23 cellular contexts compared by ENCODE assay signal in the genomic region with DNA sequence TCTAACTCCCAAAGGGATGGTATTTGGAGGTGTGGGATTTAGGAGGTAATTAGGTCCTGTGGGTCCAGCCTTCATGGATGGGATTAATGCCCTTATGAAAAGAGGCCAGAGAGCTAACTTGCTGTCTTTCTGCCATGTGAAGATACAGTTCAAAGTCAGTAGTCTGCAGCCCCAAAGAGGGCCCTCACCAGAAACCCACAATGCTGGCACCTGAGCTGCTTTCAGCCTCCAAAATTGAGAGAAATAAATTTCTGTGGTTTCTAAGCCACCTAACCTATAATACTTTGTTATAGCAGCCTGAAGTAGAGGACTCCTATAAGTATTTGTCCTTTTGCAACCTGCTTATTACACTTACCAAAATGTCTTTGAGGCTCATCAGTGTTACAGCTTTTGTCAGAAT. TPM values are rescaled to one million over a fixed set of nuclear protein-coding genes. Genes with fewer than 3 reads are reported as not detected.
DNase-seq lines count a peak whose midpoint lies in the region; ATAC-seq and TF ChIP-seq lines count a peak whose summit lies in the region.
"Had no signal": no experiment of that assay in that cellular context is flagged by ENCODE, and none has a peak within 500 bp of the region (broad histone marks: within the 10 kb centered on the region; RNA-seq: fewer than 3 reads in every experiment).

No MANE protein-coding gene starts in this region.

- H3K27ac Mint-ChIP-seq in activated CD4-positive, alpha-beta T cell treated with anti-CD3 and anti-CD28 coated beads, Interleukin-2, amount 10 ng/mL, durations not matched to agents 7 days and 5 days, result peak overlapping the region; percentile 82
- H3K27ac Mint-ChIP-seq in CD8-positive, alpha-beta memory T cell, result peak overlapping the region; percentile 77 to 95 (median 91)
- H3K27ac Mint-ChIP-seq in activated CD8-positive, alpha-beta T cell treated with anti-CD3 and anti-CD28 coated beads, Interleukin-2, amount 10 ng/mL, durations not matched to agents 7 days and 5 days, result peak overlapping the region; percentile 88
- peak overlapping the region; percentile 86 for H3K27ac Mint-ChIP-seq in natural killer cell treated with Interleukin-12 subunit alpha and Interleukin-12 subunit beta and Interleukin-15 and Interleukin-18, amount 100 ng/mL, for 72 hours

- H3K4me2 ChIP-seq in smooth muscle cell, result no peak overlapping the region
- H3K4me2 ChIP-seq: A549, SK-N-SH had no signal

- no peaks in the 10 kb centered on the region for H3K9me3 ChIP-seq in CD8-positive, alpha-beta memory T cell (ENCODE audit: low read length)
- H3K9me3 ChIP-seq in BE2C (no peaks in the 10 kb centered on the region), smooth muscle cell (replicated peaks; ENCODE audit: low read depth) (no peaks in the 10 kb centered on the region)
- H3K9me3 ChIP-seq: A549, adrenal gland, breast epithelium, left ventricle myocardium inferior, neutrophil, SK-N-SH had no signal

- H3K4me3 Mint-ChIP-seq in activated CD4-positive, alpha-beta T cell treated with anti-CD3 and anti-CD28 coated beads, Interleukin-2, amount 10 ng/mL, durations not matched to agents 7 days and 5 days, result peak overlapping the region; percentile 47
- H3K4me3 Mint-ChIP-seq in CD8-positive, alpha-beta memory T cell, result peak overlapping the region; percentile 35 to 87 (median 70)
- peak overlapping the region; percentile 52 for H3K4me3 Mint-ChIP-seq in activated CD8-positive, alpha-beta T cell treated with anti-CD3 and anti-CD28 coated beads, Interleukin-2, amount 10 ng/mL, durations not matched to agents 7 days and 5 days
- peak overlapping the region; percentile 65 for H3K4me3 Mint-ChIP-seq in natural killer cell treated with Interleukin-12 subunit alpha and Interleukin-12 subunit beta and Interleukin-15 and Interleukin-18, amount 100 ng/mL, for 72 hours

- H4K20me1 ChIP-seq in smooth muscle cell (ENCODE audit: low read depth), result no peaks in the 10 kb centered on the region

- peaks cover 78% of the 10 kb centered on the region for H3K4me1 Mint-ChIP-seq in activated CD4-positive, alpha-beta T cell treated with anti-CD3 and anti-CD28 coated beads, Interleukin-2, amount 10 ng/mL, durations not matched to agents 7 days and 5 days
- peaks cover 75 to 94% (median 92%) of the 10 kb centered on the region in 3 donors for H3K4me1 Mint-ChIP-seq in CD8-positive, alpha-beta memory T cell
- H3K4me1 Mint-ChIP-seq in activated CD8-positive, alpha-beta T cell treated with anti-CD3 and anti-CD28 coated beads, Interleukin-2, amount 10 ng/mL, durations not matched to agents 7 days and 5 days (ENCODE audit: low read depth), result peaks cover 79% of the 10 kb centered on the region
- peaks cover 47 to 61% of the 10 kb centered on the region in 2 donors for H3K4me1 Mint-ChIP-seq in natural killer cell treated with Interleukin-12 subunit alpha and Interleukin-12 subunit beta and Interleukin-15 and Interleukin-18, amount 100 ng/mL, for 72 hours (ENCODE audit: low read depth in 2 of 2)

- no peak overlapping the region for H3K4me3 ChIP-seq in CD8-positive, alpha-beta memory T cell (ENCODE audit: low read length)
- H3K4me3 ChIP-seq in BE2C (ENCODE audit: low read depth, low read length) (no peak overlapping the region), smooth muscle cell (no peak overlapping the region)
- H3K4me3 ChIP-seq: A549, adrenal gland, breast epithelium, heart right ventricle, left ventricle myocardium inferior had no signal

- peak; percentile 24 for ATAC-seq in activated CD8-positive, alpha-beta T cell treated with anti-CD3 and anti-CD28 coated beads, Interleukin-2, amount 10 ng/mL, durations not matched to agents 7 days and 5 days
- no peak for ATAC-seq in natural killer cell treated with Interleukin-12 subunit alpha and Interleukin-12 subunit beta and Interleukin-15 and Interleukin-18, amount 100 ng/mL, for 72 hours
- ATAC-seq: A549, heart right ventricle had no signal

- H3K9me3 Mint-ChIP-seq in activated CD4-positive, alpha-beta T cell treated with anti-CD3 and anti-CD28 coated beads, Interleukin-2, amount 10 ng/mL, durations not matched to agents 7 days and 5 days, result peaks cover 7% of the 10 kb centered on the region
- no peaks in the 10 kb centered on the region for H3K9me3 Mint-ChIP-seq in CD8-positive, alpha-beta memory T cell
- no peaks in the 10 kb centered on the region for H3K9me3 Mint-ChIP-seq in activated CD8-positive, alpha-beta T cell treated with anti-CD3 and anti-CD28 coated beads, Interleukin-2, amount 10 ng/mL, durations not matched to agents 7 days and 5 days (ENCODE audit: insufficient read depth)
- H3K9me3 Mint-ChIP-seq in natural killer cell treated with Interleukin-12 subunit alpha and Interleukin-12 subunit beta and Interleukin-15 and Interleukin-18, amount 100 ng/mL, for 72 hours, result peaks cover 2% of the 10 kb centered on the region

- H2AFZ ChIP-seq in smooth muscle cell (ENCODE audit: low read depth), result no peak overlapping the region

- no peaks in the 10 kb centered on the region for H3K79me2 ChIP-seq in smooth muscle cell (ENCODE audit: low read depth)

- TF ChIP-seq CTCF in BE2C (IDR thresholded peaks at IDR 0.05; ENCODE audit: low read depth, low read length) (no peak), smooth muscle cell (IDR thresholded peaks at IDR 0.05; ENCODE audit: borderline replicate concordance, insufficient read depth, poor library complexity, severe bottlenecking) (no peak)

- DNase-seq in activated CD4-positive, alpha-beta T cell treated with anti-CD3 and anti-CD28 coated beads, Interleukin-2, amount 10 ng/mL, durations not matched to agents 7 days and 5 days, result peak; percentile 44
- DNase-seq in activated CD4-positive, alpha-beta T cell treated with anti-CD3 and anti-CD28 coated beads for 1 hour, result no peak
- peak in 3 of 5 donors; percentile 47 to 63 (median 62) for DNase-seq in CD8-positive, alpha-beta memory T cell
- peak; percentile 57 for DNase-seq in activated CD8-positive, alpha-beta T cell treated with anti-CD3 and anti-CD28 coated beads, Interleukin-2, amount 10 ng/mL, durations not matched to agents 7 days and 5 days
- no peak for DNase-seq in natural killer cell treated with Interleukin-12 subunit alpha and Interleukin-12 subunit beta and Interleukin-15 and Interleukin-18, amount 100 ng/mL, for 72 hours (ENCODE audit: low spot score)
- DNase-seq in BE2C (no peak), NCI-H2171 treated with DMSO at 0.1 percent for 48 hours (lab: John Stamatoyannopoulos, UW) (no peak), smooth muscle cell (lab: John Stamatoyannopoulos, UW; ENCODE audit: unreplicated experiment) (no peak)
- DNase-seq: activated CD8-positive, alpha-beta memory T cell treated with anti-CD3 and anti-CD28 coated beads, Interleukin-2, amount 50 U/mL, for 4 hours; adrenal gland; cortex of kidney; GDM1; heart right ventricle; left ventricle myocardium inferior; NCI-H510A; RPMI8226; SK-N-SH; small intestine; stimulated activated CD4-positive, alpha-beta T cell treated with anti-CD3 and anti-CD28 coated beads, Interleukin-4, amount 100 ng/mL, for 24 hours had no signal

- H3K9ac ChIP-seq in smooth muscle cell (ENCODE audit: low read depth), result no peak overlapping the region
- H3K9ac ChIP-seq: SK-N-SH had no signal

- no peaks in the 10 kb centered on the region for H3K27me3 ChIP-seq in CD8-positive, alpha-beta memory T cell (ENCODE audit: insufficient read depth, low read length, poor library complexity, severe bottlenecking)
- H3K27me3 ChIP-seq in BE2C (no peaks in the 10 kb centered on the region), smooth muscle cell (ENCODE audit: low read depth) (no peaks in the 10 kb centered on the region)
- H3K27me3 ChIP-seq: adrenal gland, breast epithelium, heart right ventricle, neutrophil had no signal

- CTCF ChIA-PET in activated CD4-positive, alpha-beta T cell treated with anti-CD3 and anti-CD28 coated beads, Interleukin-2, amount 10 ng/mL, durations not matched to agents 7 days and 5 days (lab: Charles Lee), result no interaction called here
- CTCF ChIA-PET in CD8-positive, alpha-beta memory T cell (lab: Charles Lee), result interaction anchor here (0.7 to 12.9 kb wide), 3 partner anchors 15 to 230 kb away, joined by 3 to 160 read pairs (median 3); a partner anchor contains a TSS
- CTCF ChIA-PET in activated CD8-positive, alpha-beta T cell treated with anti-CD3 and anti-CD28 coated beads, Interleukin-2, amount 10 ng/mL, durations not matched to agents 7 days and 5 days (lab: Charles Lee), result interaction anchor here (0.7 to 8.2 kb wide), 5 partner anchors 9 to 121 kb away, joined by 3 to 111 read pairs (median 5); a partner anchor contains a TSS

- no peaks in the 10 kb centered on the region for H3F3A ChIP-seq in smooth muscle cell (ENCODE audit: low read depth)

- peaks cover 8% of the 10 kb centered on the region for H3K36me3 ChIP-seq in CD8-positive, alpha-beta memory T cell (ENCODE audit: insufficient read depth, low read length)
- H3K36me3 ChIP-seq in BE2C (peaks cover 34% of the 10 kb centered on the region), smooth muscle cell (ENCODE audit: low read depth) (peaks cover 4% of the 10 kb centered on the region)

- H3K27ac ChIP-seq in CD8-positive, alpha-beta memory T cell (ENCODE audit: low read depth, low read length), result no peak overlapping the region
- no peak overlapping the region for H3K27ac ChIP-seq in smooth muscle cell (ENCODE audit: low read depth)
- H3K27ac ChIP-seq: A549, adrenal gland, breast epithelium, C4-2B, left ventricle myocardium inferior, neutrophil had no signal

- no peaks in the 10 kb centered on the region for H3K27me3 Mint-ChIP-seq in activated CD4-positive, alpha-beta T cell treated with anti-CD3 and anti-CD28 coated beads, Interleukin-2, amount 10 ng/mL, durations not matched to agents 7 days and 5 days
- no peaks in the 10 kb centered on the region for H3K27me3 Mint-ChIP-seq in CD8-positive, alpha-beta memory T cell
- no peaks in the 10 kb centered on the region for H3K27me3 Mint-ChIP-seq in activated CD8-positive, alpha-beta T cell treated with anti-CD3 and anti-CD28 coated beads, Interleukin-2, amount 10 ng/mL, durations not matched to agents 7 days and 5 days (ENCODE audit: low read depth)
- H3K27me3 Mint-ChIP-seq in natural killer cell treated with Interleukin-12 subunit alpha and Interleukin-12 subunit beta and Interleukin-15 and Interleukin-18, amount 100 ng/mL, for 72 hours, result no peaks in the 10 kb centered on the region

- peaks cover 94% of the 10 kb centered on the region for H3K4me1 ChIP-seq in CD8-positive, alpha-beta memory T cell (ENCODE audit: insufficient read depth, low read length)
- no peaks in the 10 kb centered on the region for H3K4me1 ChIP-seq in BE2C
- H3K4me1 ChIP-seq in smooth muscle cell (ENCODE audit: low read depth), result no peaks in the 10 kb centered on the region
- H3K4me1 ChIP-seq: A549, breast epithelium had no signal

- H3K36me3 Mint-ChIP-seq in activated CD4-positive, alpha-beta T cell treated with anti-CD3 and anti-CD28 coated beads, Interleukin-2, amount 10 ng/mL, durations not matched to agents 7 days and 5 days (ENCODE audit: low read depth), result peaks cover 77% of the 10 kb centered on the region
- peaks cover 17 to 52% (median 21%) of the 10 kb centered on the region in 3 donors for H3K36me3 Mint-ChIP-seq in CD8-positive, alpha-beta memory T cell
- H3K36me3 Mint-ChIP-seq in activated CD8-positive, alpha-beta T cell treated with anti-CD3 and anti-CD28 coated beads, Interleukin-2, amount 10 ng/mL, durations not matched to agents 7 days and 5 days (ENCODE audit: low read depth), result peaks cover 76% of the 10 kb centered on the region
- peaks cover 18% of the 10 kb centered on the region for H3K36me3 Mint-ChIP-seq in natural killer cell treated with Interleukin-12 subunit alpha and Interleukin-12 subunit beta and Interleukin-15 and Interleukin-18, amount 100 ng/mL, for 72 hours

- POLR2A ChIA-PET in activated CD4-positive, alpha-beta T cell treated with anti-CD3 and anti-CD28 coated beads, Interleukin-2, amount 10 ng/mL, durations not matched to agents 7 days and 5 days (lab: Charles Lee), result no interaction called here
- POLR2A ChIA-PET in CD8-positive, alpha-beta memory T cell (lab: Charles Lee), result interaction anchor here (0.8 to 7.3 kb wide), 6 partner anchors 11 to 40 kb away, joined by 3 to 163 read pairs (median 3); a partner anchor contains a TSS
- POLR2A ChIA-PET in activated CD8-positive, alpha-beta T cell treated with anti-CD3 and anti-CD28 coated beads, Interleukin-2, amount 10 ng/mL, durations not matched to agents 7 days and 5 days (lab: Charles Lee), result interaction anchor here (1.0 to 8.7 kb wide), 2 partner anchors 14 to 20 kb away, joined by 4 to 375 read pairs; a partner anchor contains a TSS

RNA-seq across cellular contexts. Expression of a gene that starts 16.2 kb away (rescaled TPM):
- 100 to 1,000 TPM; 227 to 242 TPM for total RNA-seq in activated CD4-positive, alpha-beta T cell treated with anti-CD3 and anti-CD28 coated beads, Interleukin-2, amount 10 ng/mL, durations not matched to agents 7 days and 5 days
- 10 to 100 TPM; 76.0 to 77.1 TPM for total RNA-seq in CD8-positive, alpha-beta memory T cell
- polyA plus RNA-seq in CD8-positive, alpha-beta memory T cell, result 87.1 TPM
- total RNA-seq in activated CD8-positive, alpha-beta T cell treated with anti-CD3 and anti-CD28 coated beads, Interleukin-2, amount 10 ng/mL, durations not matched to agents 7 days and 5 days, result 100 to 1,000 TPM; 206 to 214 TPM
- total RNA-seq in natural killer cell treated with Interleukin-12 subunit alpha and Interleukin-12 subunit beta and Interleukin-15 and Interleukin-18, amount 100 ng/mL, for 72 hours, result 100 to 1,000 TPM in 1 of 2 donors, 10 to 100 TPM in 1; 86.4 to 107 TPM
- polyA plus RNA-seq in BE2C (2012; ENCODE audit: insufficient read depth, insufficient read length, low read depth), result 21.8 TPM
- 56.4 and 64.6 TPM in 2 replicates for total RNA-seq in smooth muscle cell
- 7.6 and 17.5 TPM in 2 replicates for polyA plus RNA-seq in smooth muscle cell

RNA-seq across cellular contexts. Expression of a gene that starts 16.6 kb away (rescaled TPM):
- 10 to 100 TPM; 49.8 to 74.6 TPM for total RNA-seq in activated CD4-positive, alpha-beta T cell treated with anti-CD3 and anti-CD28 coated beads, Interleukin-2, amount 10 ng/mL, durations not matched to agents 7 days and 5 days
- total RNA-seq in CD8-positive, alpha-beta memory T cell, result 10 to 100 TPM; 38.9 to 39.7 TPM
- 39.6 TPM for polyA plus RNA-seq in CD8-positive, alpha-beta memory T cell
- 10 to 100 TPM; 46.7 to 57.2 TPM for total RNA-seq in activated CD8-positive, alpha-beta T cell treated with anti-CD3 and anti-CD28 coated beads, Interleukin-2, amount 10 ng/mL, durations not matched to agents 7 days and 5 days
- 10 to 100 TPM; 31.1 to 35.8 TPM for total RNA-seq in natural killer cell treated with Interleukin-12 subunit alpha and Interleukin-12 subunit beta and Interleukin-15 and Interleukin-18, amount 100 ng/mL, for 72 hours
- polyA plus RNA-seq in BE2C (2012; ENCODE audit: insufficient read depth, insufficient read length, low read depth), result 7.2 TPM
- total RNA-seq in smooth muscle cell, result 21.5 and 26.7 TPM in 2 replicates
- 6.2 and 8.6 TPM in 2 replicates for polyA plus RNA-seq in smooth muscle cell

Comparison
In these comparisons a context has a peak if more than half of its experiments do, and no peak if none do; other contexts are left out.
1. DNase-seq: peak in activated CD4-positive, alpha-beta T cell treated with anti-CD3 and anti-CD28 coated beads, Interleukin-2, amount 10 ng/mL, durations not matched to agents 7 days and 5 days (single experiment), CD8-positive, alpha-beta memory T cell (3 of 5) and activated CD8-positive, alpha-beta T cell treated with anti-CD3 and anti-CD28 coated beads, Interleukin-2, amount 10 ng/mL, durations not matched to agents 7 days and 5 days (single experiment); none in activated CD4-positive, alpha-beta T cell treated with anti-CD3 and anti-CD28 coated beads for 1 hour (single experiment), natural killer cell treated with Interleukin-12 subunit alpha and Interleukin-12 subunit beta and Interleukin-15 and Interleukin-18, amount 100 ng/mL, for 72 hours (single experiment), BE2C (single experiment), NCI-H2171 treated with DMSO at 0.1 percent for 48 hours (single experiment) and smooth muscle cell (single experiment).
2. Peak in every context shown above with its lines, with median percentiles within 50 percentile points of each other: H3K27ac Mint-ChIP-seq and H3K4me3 Mint-ChIP-seq.